ENCODE assay signal across 8 cellular contexts in the genomic region with DNA sequence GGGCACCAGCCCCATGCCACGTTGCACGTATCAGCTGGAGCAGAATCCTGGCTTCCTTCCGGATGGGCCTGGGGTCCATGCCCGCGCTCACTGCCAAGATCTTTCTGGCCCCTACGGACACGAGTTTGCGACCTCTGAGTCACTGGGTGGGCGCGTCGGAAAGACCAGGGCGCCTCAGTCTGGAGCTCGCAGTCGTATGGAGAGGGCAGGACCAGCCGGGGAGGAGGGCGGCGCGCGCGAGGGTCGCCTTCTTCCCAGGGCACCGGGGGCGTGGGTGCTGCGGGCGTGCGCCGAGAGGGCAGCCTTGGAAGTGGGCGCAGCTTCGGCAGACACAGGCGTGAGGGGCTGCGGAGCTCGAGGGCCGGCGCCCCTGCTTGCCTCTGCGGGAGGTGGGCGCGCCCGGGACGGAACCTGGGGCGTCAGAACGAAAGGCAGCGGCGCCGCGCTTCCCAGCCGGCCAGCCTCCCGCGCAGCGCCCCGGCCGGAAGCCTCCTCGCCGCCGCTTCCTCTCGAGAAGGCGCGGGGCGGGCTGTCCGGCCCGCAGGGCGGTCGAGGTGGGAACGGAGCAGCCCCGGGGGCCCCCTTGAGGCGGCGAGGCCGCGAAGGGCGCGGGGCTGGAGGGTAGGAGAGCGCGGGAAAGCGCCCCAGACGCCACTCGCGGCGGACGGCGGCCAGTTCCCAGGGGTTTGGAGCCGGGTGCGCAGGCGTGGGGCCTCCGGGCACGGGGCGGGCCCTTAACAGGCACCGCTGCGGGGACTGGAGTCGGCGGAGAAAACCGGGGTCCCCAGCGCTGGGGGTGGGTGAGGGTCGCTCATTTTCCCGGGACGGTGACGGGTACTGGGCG. TPM values are rescaled to one million over a fixed set of nuclear protein-coding genes. Genes with fewer than 3 reads are reported as not detected.
DNase-seq lines count a peak whose midpoint lies in the region; ATAC-seq, FAIRE-seq and TF ChIP-seq lines count a peak whose summit lies in the region.

A gene (plus strand): TSS at position 490 of the 844 bp plus-strand sequence. CDS start 459 bp downstream, outside the sequence.

- no peaks in the 10 kb centered on the region for H3K9me3 ChIP-seq in A549
- H3K9me3 ChIP-seq in endothelial cell of umbilical vein (replicated peaks; ENCODE audit: control insufficient read depth, insufficient read depth, low read length), result no peaks in the 10 kb centered on the region

- FAIRE-seq in A549 (lab: Jason Lieb, UNC) (no peak), endothelial cell of umbilical vein (lab: Jason Lieb, UNC) (peak; percentile 70)

- peaks cover 25% of the 10 kb centered on the region for H3K79me2 ChIP-seq in endothelial cell of umbilical vein (ENCODE audit: control insufficient read depth, insufficient read depth, low read length)

- no peaks in the 10 kb centered on the region for H3K9me1 ChIP-seq in endothelial cell of umbilical vein (replicated peaks; ENCODE audit: control insufficient read depth, extremely low read depth, insufficient read depth, low read length)

- no peaks in the 10 kb centered on the region for H3K27me3 ChIP-seq in endothelial cell of umbilical vein (ENCODE audit: control insufficient read depth in 2 of 2, insufficient read depth in 2 of 2, low read length in 2 of 2)

- CTCF ChIA-PET in A549 (lab: Yijun Ruan, JAX) (interaction anchor here (0.6 to 4.8 kb wide), 4 partner anchors 28 to 758 kb away, joined by 3 to 26 read pairs (median 3); no protein-coding TSS in a partner anchor), endothelial cell of umbilical vein (lab: Charles Lee) (interaction anchor here (1.4 to 2.0 kb wide), 6 partner anchors 12 to 258 kb away, joined by 3 to 9 read pairs (median 4); no protein-coding TSS in a partner anchor)

- H3K27ac ChIP-seq in A549, result peak within 1 kb of the TSS; percentile 92 to 99
- H3K27ac ChIP-seq in endothelial cell of umbilical vein (ENCODE audit: insufficient read depth, low read depth, low read length), result peak within 1 kb of the TSS; percentile 78

- H3K4me2 ChIP-seq in A549 (peak within 1 kb of the TSS; percentile 85), endothelial cell of umbilical vein (ENCODE audit: insufficient read depth, low read length) (peak within 1 kb of the TSS; percentile 88)

- H3K9ac ChIP-seq in endothelial cell of umbilical vein (replicated peaks; ENCODE audit: extremely low read depth, insufficient read depth, low read length), result peak within 1 kb of the TSS; percentile 90

- H2AFZ ChIP-seq in endothelial cell of umbilical vein (ENCODE audit: low read depth, low read length), result peak within 1 kb of the TSS; percentile 67

- POLR2A ChIA-PET in A549 (lab: Yijun Ruan, JAX), result interaction anchor here (1.5 to 2.3 kb wide), 2 partner anchors 253 kb away, joined by 7 to 12 read pairs; a partner anchor contains a TSS
- POLR2A ChIA-PET in endothelial cell of umbilical vein (lab: Charles Lee), result interaction anchor here (1.7 kb wide), 1 partner anchor 252 kb away, joined by 7 read pairs; a partner anchor contains a TSS

- TF ChIP-seq POLR2A in A549 (IDR thresholded peaks at IDR 0.05; ENCODE audit: low read length) (peak; percentile 39), GM18505 (IDR thresholded peaks at IDR 0.05; ENCODE audit: borderline replicate concordance, extremely low read depth, insufficient read depth, insufficient read length) (peak; percentile 74), endothelial cell of umbilical vein (IDR thresholded peaks at IDR 0.05; ENCODE audit: low read depth, low read length) (peak; percentile 84)

- no peak for TF ChIP-seq EP300 in A549 (IDR thresholded peaks at IDR 0.05)

- peak; percentile 65 to 76 for DNase-seq in A549 (ENCODE audit: low read depth in 1 of 2, low spot score in 1 of 2)
- peak; percentile 28 for DNase-seq in NCI-H748 treated with DMSO at 0.1 percent for 48 hours (lab: John Stamatoyannopoulos, UW)
- peak; percentile 64 for DNase-seq in activated CD8-positive, alpha-beta memory T cell treated with anti-CD3 and anti-CD28 coated beads, Interleukin-2, amount 50 U/mL, for 4 hours
- peak; percentile 69 for DNase-seq in endothelial cell of umbilical vein (ENCODE audit: low read depth, low spot score)
- peak; percentile 74 for DNase-seq in midbrain (lab: John Stamatoyannopoulos, UW)
- DNase-seq in stimulated activated CD8-positive, alpha-beta memory T cell treated with anti-CD3 and anti-CD28 coated beads, Interleukin-4, amount 100 ng/mL, for 4 hours (ENCODE audit: low read depth in 2 of 2, low spot score in 1 of 2), result peak; percentile 8 to 30

- H3K36me3 ChIP-seq in endothelial cell of umbilical vein (ENCODE audit: control insufficient read depth in 2 of 2, extremely low read depth in 1 of 2, insufficient read depth in 2 of 2, low read length in 2 of 2), result peaks cover 0 to 9% of the 10 kb centered on the region in 2 experiments

- dilution Hi-C loops in endothelial cell of umbilical vein (cut with MboI; ENCODE audit: extremely low pct_ligation_motif_present, low sequenced_read_pairs), result no loop called here

- H3K4me1 ChIP-seq in A549 (peaks cover 25% of the 10 kb centered on the region), endothelial cell of umbilical vein (ENCODE audit: control insufficient read depth, extremely low read depth, insufficient read depth, low read length) (peaks cover 43% of the 10 kb centered on the region)

- peak in 1 of 2 experiments; percentile 20; a peak in 2 of 5 replicates for TF ChIP-seq RAD21 in A549 (conservative IDR thresholded peaks at IDR 0.05 in 1 of 2, IDR thresholded peaks at IDR 0.05 in 1 of 2)

- TSS peak; percentile 24 for BruUV-seq in endothelial cell of umbilical vein (replicated peaks; lab: Mats Ljungman, UMichigan)

- ATAC-seq in A549 (peak; percentile 64 to 75), GM18505 (IDR thresholded peaks at IDR 0.05; ENCODE audit: unreplicated experiment) (peak; percentile 59), HG03095 (IDR thresholded peaks at IDR 0.05; ENCODE audit: unreplicated experiment) (peak; percentile 49)

- under 1% methylated on average over 19 of the region's 96 CpGs for WGBS in A549 (ENCODE audit: missing lambda C conversion rate)

- no peaks in the 10 kb centered on the region for H4K20me1 ChIP-seq in endothelial cell of umbilical vein (replicated peaks; ENCODE audit: control insufficient read depth, extremely low read depth, insufficient read depth, low read length)

- H3K4me3 ChIP-seq in A549 (peak within 1 kb of the TSS; percentile 69), endothelial cell of umbilical vein (replicated peaks in 1 of 3; ENCODE audit: insufficient read depth in 1 of 3, low read depth in 1 of 3, low read length in 3 of 3) (peak within 1 kb of the TSS; percentile 48 to 83 (median 60))

- intact Hi-C loops in endothelial cell of umbilical vein (cut with micrococcal nuclease), result no loop called here

- TF ChIP-seq CTCF in A549 (IDR thresholded peaks at IDR 0.05), result no peak
- TF ChIP-seq CTCF in endothelial cell of umbilical vein (IDR thresholded peaks at IDR 0.05; ENCODE audit: extremely low read depth in 1 of 2, insufficient read depth in 1 of 2, low read depth in 1 of 2, low read length in 2 of 2), result no peak

TF ChIP-seq in A549, 52 proteins besides CTCF, POLR2A, EP300 and RAD21 (continues in another document):
- no peak for TF ChIP-seq ZNF302 (CRISPR knock-in tag; IDR thresholded peaks at IDR 0.05)
- TF ChIP-seq RCOR1 (IDR thresholded peaks at IDR 0.05; ENCODE audit: low read depth, low read length), result no peak
- no peak for TF ChIP-seq NFE2L2 (conservative IDR thresholded peaks at IDR 0.05; ENCODE audit: low read length)
- no peak for TF ChIP-seq GATA3 (IDR thresholded peaks at IDR 0.05; ENCODE audit: borderline replicate concordance)
- TF ChIP-seq TP53 (CRISPR knock-in tag; IDR thresholded peaks at IDR 0.05), result peak; percentile 17; the same call in 1 of the 2 replicates
- TF ChIP-seq FOXS1 (CRISPR knock-in tag; IDR thresholded peaks at IDR 0.05), result no peak
- peak; percentile 17; the same call in 1 of the 2 replicates for TF ChIP-seq KDM5A (IDR thresholded peaks at IDR 0.05)

TF ChIP-seq in endothelial cell of umbilical vein, 7 proteins besides CTCF, POLR2A, EP300 and RAD21:
- TF ChIP-seq EZH2 (IDR thresholded peaks at IDR 0.05; ENCODE audit: borderline replicate concordance, low read depth, low read length, severe bottlenecking) (no peak), POLR2AphosphoS5 (IDR thresholded peaks at IDR 0.05; ENCODE audit: insufficient read depth, low read depth, low read length) (peak; percentile 96), JUN (IDR thresholded peaks at IDR 0.05; ENCODE audit: borderline replicate concordance, insufficient read depth, insufficient read length, low read depth) (no peak), FOS (IDR thresholded peaks at IDR 0.05; ENCODE audit: borderline replicate concordance, insufficient read depth, low read length) (peak; percentile 8), GATA2 (IDR thresholded peaks at IDR 0.05; ENCODE audit: insufficient read depth, insufficient read length, low read depth, low read length) (no peak), MYC (IDR thresholded peaks at IDR 0.05; ENCODE audit: low read depth, low read length) (no peak)
- TF ChIP-seq, protein P1, sequence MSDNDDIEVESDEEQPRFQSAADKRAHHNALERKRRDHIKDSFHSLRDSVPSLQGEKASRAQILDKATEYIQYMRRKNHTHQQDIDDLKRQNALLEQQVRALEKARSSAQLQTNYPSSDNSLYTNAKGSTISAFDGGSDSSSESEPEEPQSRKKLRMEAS (IDR thresholded peaks at IDR 0.05; ENCODE audit: insufficient read depth, insufficient read length), result no peak

RNA-seq across cellular contexts. Expression of the gene that starts here (rescaled TPM):
- polyA plus RNA-seq in A549 (2011; rRNA removed), result 152 and 209 TPM in 2 replicates
- 289 and 369 TPM in 2 replicates for polyA plus RNA-seq in A549 (2012; cell fraction: cytosol; rRNA removed)
- polyA plus RNA-seq in A549 (2012; cell fraction: nucleus; rRNA removed), result 208 and 222 TPM in 2 replicates
- 196 to 211 TPM (median 208 TPM) in 3 replicates for polyA plus RNA-seq in A549 (2017; fragmentation: RNase III; extraction: RNeasy Plus Mini Kit Qiagen cat#74134 plus additional on column Dnase treatment)
- 39.6 and 41.8 TPM in 2 replicates for polyA minus RNA-seq in A549 (2011; rRNA and poly(A)+ RNA removed)
- total RNA-seq in endothelial cell of umbilical vein, result 217 and 226 TPM in 2 replicates
- polyA plus RNA-seq in endothelial cell of umbilical vein, result 181 and 193 TPM in 2 replicates
- 307 and 353 TPM in 2 replicates for polyA plus RNA-seq in endothelial cell of umbilical vein (2011; cell fraction: cytosol; rRNA removed)
- polyA plus RNA-seq in endothelial cell of umbilical vein (2011; cell fraction: nucleus; rRNA removed), result 254 and 309 TPM in 2 replicates
- polyA plus RNA-seq in endothelial cell of umbilical vein (2012), result 186 and 240 TPM in 2 replicates
- 47.9 and 49.3 TPM in 2 replicates for polyA minus RNA-seq in endothelial cell of umbilical vein
- 43.5 TPM for polyA minus RNA-seq in endothelial cell of umbilical vein (2011; cell fraction: cytosol; rRNA and poly(A)+ RNA removed)
- 9.7 and 23.7 TPM in 2 replicates for polyA minus RNA-seq in endothelial cell of umbilical vein (2011; cell fraction: nucleus; rRNA and poly(A)+ RNA removed)

Comparison
In these comparisons a context has a peak if more than half of its experiments do, and no peak if none do; other contexts are left out.
1. Peak in every context shown above with its lines: DNase-seq, ATAC-seq, H3K4me3 ChIP-seq and H3K27ac ChIP-seq.
2. DNase-seq: peak in every context shown above with its lines; median percentile 74 in midbrain; 70 in A549; 69 in endothelial cell of umbilical vein; 64 in activated CD8-positive, alpha-beta memory T cell treated with anti-CD3 and anti-CD28 coated beads, Interleukin-2, amount 50 U/mL, for 4 hours; 28 in NCI-H748 treated with DMSO at 0.1 percent for 48 hours; 19 in stimulated activated CD8-positive, alpha-beta memory T cell treated with anti-CD3 and anti-CD28 coated beads, Interleukin-4, amount 100 ng/mL, for 4 hours.